Comparison of ENCODE assay signal across 8 cellular contexts in genomic region chr3:187616307-187616939, GRCh38.
A peak's percentile ranks its signal among the peaks of the same experiment; 100 is the strongest.
DNase-seq lines count a peak whose midpoint lies in the region; ATAC-seq and TF ChIP-seq lines count a peak whose summit lies in the region.

No MANE protein-coding gene starts in this region.

- H3K36me3 ChIP-seq in neutrophil, result no peaks in the 10 kb centered on the region

- TF ChIP-seq CTCF in neutrophil (IDR thresholded peaks at IDR 0.05), result peak; percentile 31

- peak; percentile 78 for ATAC-seq in HG03432 (IDR thresholded peaks at IDR 0.05; ENCODE audit: unreplicated experiment)

- H3K9me3 ChIP-seq in neutrophil, result no peaks in the 10 kb centered on the region

- peak; percentile 49 for DNase-seq in activated gamma-delta T cell treated with Interleukin-2 at 50 U/mL for 16 hours
- no peak for DNase-seq in activated gamma-delta T cell (lab: John Stamatoyannopoulos, UW)
- DNase-seq in NOMO-1 (lab: John Stamatoyannopoulos, UW; ENCODE audit: unreplicated experiment in 2 of 2), result peak; percentile 61 to 77
- DNase-seq in activated CD8-positive, alpha-beta memory T cell treated with anti-CD3 and anti-CD28 coated beads, Interleukin-2, amount 50 U/mL, for 1 hour (ENCODE audit: extremely low read depth), result peak; percentile 7
- peak; percentile 52 for DNase-seq in fibroblast of gingiva (ENCODE audit: low read depth)
- no peak for DNase-seq in amniotic stem cell (lab: John Stamatoyannopoulos, UW)

- no peak overlapping the region for H3K4me3 ChIP-seq in neutrophil (ENCODE audit: low read depth in 1 of 2, low read length in 1 of 2)

- no peaks in the 10 kb centered on the region for H3K4me1 ChIP-seq in neutrophil (ENCODE audit: control insufficient read depth in 1 of 2, insufficient read depth in 1 of 2, low read depth in 1 of 2, low read length in 1 of 2)

- no peak overlapping the region for H3K27ac ChIP-seq in neutrophil

- H3K27me3 ChIP-seq in neutrophil, result peaks cover 11% of the 10 kb centered on the region

Comparison
In these comparisons a context has a peak if more than half of its experiments do, and no peak if none do; other contexts are left out.
1. DNase-seq: peak in activated gamma-delta T cell treated with Interleukin-2 at 50 U/mL for 16 hours (single experiment), NOMO-1 (2 of 2), activated CD8-positive, alpha-beta memory T cell treated with anti-CD3 and anti-CD28 coated beads, Interleukin-2, amount 50 U/mL, for 1 hour (single experiment) and fibroblast of gingiva (single experiment); none in activated gamma-delta T cell (single experiment) and amniotic stem cell (single experiment).